Comparison of ENCODE assay signal across 25 cellular contexts in the genomic region with DNA sequence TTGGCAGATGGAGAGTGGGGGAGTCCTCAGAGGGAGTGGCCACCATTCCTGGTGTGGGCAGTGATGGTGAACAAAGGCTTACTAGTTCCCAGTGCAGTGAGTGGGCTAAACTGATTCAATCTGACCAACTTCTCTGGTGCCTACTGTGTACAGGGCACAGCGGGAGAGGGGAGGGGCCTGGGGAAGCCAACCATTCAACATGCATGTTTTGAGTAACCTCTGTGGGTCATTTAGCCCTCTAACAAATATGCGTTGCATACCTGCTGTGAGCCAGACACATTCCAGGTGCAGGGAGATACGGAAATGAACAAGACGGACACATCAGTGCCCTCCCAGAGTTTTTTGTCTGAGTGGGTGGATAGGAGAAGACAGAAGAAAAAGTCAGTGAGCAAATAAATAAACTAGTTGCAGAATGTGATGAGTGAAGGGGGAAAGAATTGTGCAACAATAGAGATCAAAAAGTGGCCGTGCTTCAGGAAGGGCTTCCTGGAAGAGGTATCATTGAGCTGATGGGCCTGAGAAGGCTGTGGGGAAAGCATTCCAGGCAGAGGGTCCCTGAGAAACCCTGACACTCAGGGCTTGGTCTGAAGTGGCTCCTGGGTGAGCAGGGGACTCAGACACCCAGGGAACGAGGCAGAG.
DNase-seq lines count a peak whose midpoint lies in the region; ATAC-seq, FAIRE-seq and TF ChIP-seq lines count a peak whose summit lies in the region.
"Had no signal": no experiment of that assay in that cellular context is flagged by ENCODE, and none has a peak within 500 bp of the region (broad histone marks: within the 10 kb centered on the region; RNA-seq: fewer than 3 reads in every experiment).

No MANE protein-coding gene starts in this region.

- H4K8ac ChIP-seq in mesenchymal stem cell (ENCODE audit: low read length), result no peak overlapping the region

- H3K9me3 Mint-ChIP-seq in Caco-2 (ENCODE audit: unreplicated experiment), result no peaks in the 10 kb centered on the region
- H3K9me3 Mint-ChIP-seq in activated T-helper 1 cell treated with anti-CD3 and anti-CD28 coated beads, Interleukin-12 subunit alpha, Interleukin-12 subunit beta, Interleukin-2, Interleukin-4 antibody, amounts not matched to agents 30 ng/mL and 10 ng/mL and 1 ng/mL, durations not matched to agents 14 hours and 24 hours and 36 hours, result no peaks in the 10 kb centered on the region
- H3K9me3 Mint-ChIP-seq: activated naive CD8-positive, alpha-beta T cell treated with anti-CD3 and anti-CD28 coated beads for 36 hours; activated T-cell treated with anti-CD3 and anti-CD28 coated beads, Interleukin-2, amount 50 U/mL, for 4 hours; CD8-positive, alpha-beta memory T cell; effector memory CD8-positive, alpha-beta T cell; GM23338; naive thymus-derived CD8-positive, alpha-beta T cell had no signal

- DNase-seq in Caco-2 (no peak), NCI-H345 treated with DMSO at 0.1 percent for 48 hours (lab: John Stamatoyannopoulos, UW; ENCODE audit: unreplicated experiment) (peak; percentile 9), bronchial epithelial cell (ENCODE audit: low read depth) (peak; percentile 92), mesenchymal stem cell (no peak), posterior cingulate gyrus (no peak), NOMO-1 treated with dmso at 0.1 percent for 144 hours (lab: John Stamatoyannopoulos, UW; ENCODE audit: unreplicated experiment) (no peak)
- DNase-seq in activated T-helper 1 cell treated with anti-CD3 and anti-CD28 coated beads, Interleukin-12 subunit alpha, Interleukin-12 subunit beta, Interleukin-2, Interleukin-4 antibody, amounts not matched to agents 30 ng/mL and 10 ng/mL and 1 ng/mL, durations not matched to agents 14 hours and 24 hours and 36 hours (ENCODE audit: low spot score), result no peak
- DNase-seq: activated CD4-positive, alpha-beta T cell treated with anti-CD3 and anti-CD28 coated beads, Interleukin-2, amount 50 U/mL, for 4 hours; activated naive CD8-positive, alpha-beta T cell treated with anti-CD3 and anti-CD28 coated beads for 36 hours; activated T-cell treated with anti-CD3 and anti-CD28 coated beads, Interleukin-2, amount 50 U/mL, for 4 hours; CD8-positive, alpha-beta memory T cell; central memory CD4-positive, alpha-beta T cell; effector memory CD8-positive, alpha-beta T cell; naive thymus-derived CD8-positive, alpha-beta T cell; NCI-H187; NCI-H510A treated with DMSO at 0.1 percent for 48 hours; retina; stimulated activated CD4-positive, alpha-beta T cell treated with anti-CD3 and anti-CD28 coated beads, Interleukin-15, amount 100 ng/mL, for 24 hours; stomach had no signal

- H3K36me3 Mint-ChIP-seq in Caco-2 (ENCODE audit: insufficient read depth, unreplicated experiment), result peaks cover 9% of the 10 kb centered on the region
- no peaks in the 10 kb centered on the region for H3K36me3 Mint-ChIP-seq in activated T-helper 1 cell treated with anti-CD3 and anti-CD28 coated beads, Interleukin-12 subunit alpha, Interleukin-12 subunit beta, Interleukin-2, Interleukin-4 antibody, amounts not matched to agents 30 ng/mL and 10 ng/mL and 1 ng/mL, durations not matched to agents 14 hours and 24 hours and 36 hours (ENCODE audit: low read depth)
- H3K36me3 Mint-ChIP-seq: activated naive CD8-positive, alpha-beta T cell treated with anti-CD3 and anti-CD28 coated beads for 36 hours; CD8-positive, alpha-beta memory T cell; naive thymus-derived CD8-positive, alpha-beta T cell had no signal

- H3K14ac ChIP-seq in mesenchymal stem cell (ENCODE audit: low read length in 2 of 2), result no peak overlapping the region

- peaks cover 16% of the 10 kb centered on the region; the same call in 1 of the 2 replicates for H3K4me1 ChIP-seq in Caco-2
- peaks cover 36% of the 10 kb centered on the region for H3K4me1 ChIP-seq in mesenchymal stem cell (ENCODE audit: control insufficient read depth, insufficient read depth, low read depth, low read length)

- 83% methylated on average over 6 of the region's 6 CpGs for WGBS in mesenchymal stem cell

- H4K91ac ChIP-seq in mesenchymal stem cell (ENCODE audit: low read length), result no peak overlapping the region

- intact Hi-C loops in Caco-2 (cut with micrococcal nuclease; ENCODE audit: unreplicated experiment), result no loop called here
- intact Hi-C loops in posterior cingulate gyrus (cut with DNase I), result no loop called here
- intact Hi-C loops in activated T-helper 1 cell treated with anti-CD3 and anti-CD28 coated beads, Interleukin-12 subunit alpha, Interleukin-12 subunit beta, Interleukin-2, Interleukin-4 antibody, amounts not matched to agents 30 ng/mL and 10 ng/mL and 1 ng/mL, durations not matched to agents 14 hours and 24 hours and 36 hours (cut with micrococcal nuclease), result no loop called here

- H3K27me3 Mint-ChIP-seq in Caco-2 (ENCODE audit: insufficient read depth, unreplicated experiment), result no peaks in the 10 kb centered on the region
- peaks cover 18% of the 10 kb centered on the region for H3K27me3 Mint-ChIP-seq in activated T-helper 1 cell treated with anti-CD3 and anti-CD28 coated beads, Interleukin-12 subunit alpha, Interleukin-12 subunit beta, Interleukin-2, Interleukin-4 antibody, amounts not matched to agents 30 ng/mL and 10 ng/mL and 1 ng/mL, durations not matched to agents 14 hours and 24 hours and 36 hours (ENCODE audit: insufficient read depth)
- H3K27me3 Mint-ChIP-seq: activated naive CD8-positive, alpha-beta T cell treated with anti-CD3 and anti-CD28 coated beads for 36 hours; CD8-positive, alpha-beta memory T cell had no signal

- peak overlapping the region; percentile 95 for H2AK5ac ChIP-seq in mesenchymal stem cell (ENCODE audit: low read length, severe bottlenecking)

- H2BK15ac ChIP-seq in mesenchymal stem cell (ENCODE audit: low read depth, poor library complexity, severe bottlenecking), result no peak overlapping the region

- H3K9ac ChIP-seq in mesenchymal stem cell (ENCODE audit: low read length), result no peak overlapping the region

- CTCF ChIA-PET in Caco-2 (lab: Charles Lee), result no interaction called here

- no peak overlapping the region for H3K4me3 ChIP-seq in Caco-2 (ENCODE audit: low read depth, low read length)
- H3K4me3 ChIP-seq in bronchial epithelial cell (ENCODE audit: low read depth, low read length), result no peak overlapping the region
- H3K4me3 ChIP-seq in mesenchymal stem cell (ENCODE audit: insufficient read depth in 1 of 2, low read depth in 1 of 2, low read length in 2 of 2), result no peak overlapping the region
- H3K4me3 ChIP-seq: GM12878, GM23338, lung, stomach had no signal

- H3K4me2 ChIP-seq in mesenchymal stem cell (ENCODE audit: low read length, poor library complexity, severe bottlenecking), result no peak overlapping the region
- H3K4me2 ChIP-seq: GM23338 had no signal

- peaks cover 25% of the 10 kb centered on the region for H3K4me1 Mint-ChIP-seq in Caco-2 (ENCODE audit: low read depth, unreplicated experiment)
- H3K4me1 Mint-ChIP-seq in activated T-helper 1 cell treated with anti-CD3 and anti-CD28 coated beads, Interleukin-12 subunit alpha, Interleukin-12 subunit beta, Interleukin-2, Interleukin-4 antibody, amounts not matched to agents 30 ng/mL and 10 ng/mL and 1 ng/mL, durations not matched to agents 14 hours and 24 hours and 36 hours (ENCODE audit: low read depth), result no peaks in the 10 kb centered on the region
- H3K4me1 Mint-ChIP-seq: activated naive CD8-positive, alpha-beta T cell treated with anti-CD3 and anti-CD28 coated beads for 36 hours; CD8-positive, alpha-beta memory T cell; naive thymus-derived CD8-positive, alpha-beta T cell had no signal

- no peak for FAIRE-seq in bronchial epithelial cell (lab: Jason Lieb, UNC)
- FAIRE-seq: frontal cortex, G401.6, GM12878 had no signal

- POLR2A ChIA-PET in Caco-2 (lab: Charles Lee), result no interaction called here

- peak overlapping the region; percentile 89 for H3K27ac ChIP-seq in mesenchymal stem cell (ENCODE audit: low read length, poor library complexity, severe bottlenecking)
- H3K27ac ChIP-seq: stomach had no signal

- no peak overlapping the region for H2AFZ ChIP-seq in mesenchymal stem cell (ENCODE audit: low read depth, low read length)
- H2AFZ ChIP-seq: GM23338 had no signal

- peaks cover 51% of the 10 kb centered on the region for H3K79me1 ChIP-seq in mesenchymal stem cell (replicated peaks; ENCODE audit: low read length, poor library complexity, severe bottlenecking)

- no peak overlapping the region for H3K4ac ChIP-seq in mesenchymal stem cell (ENCODE audit: low read depth in 1 of 2, low read length in 2 of 2)

- BruUV-seq in Caco-2 (replicated peaks; lab: Mats Ljungman, UMichigan), result no TSS peak

- H2BK12ac ChIP-seq in mesenchymal stem cell (ENCODE audit: low read length in 2 of 2), result no peak overlapping the region

- TF ChIP-seq CTCF in Caco-2 (IDR thresholded peaks at IDR 0.05; ENCODE audit: insufficient read depth in 1 of 2, low read depth in 1 of 2, low read length in 1 of 2, severe bottlenecking in 1 of 2, unreplicated experiment in 1 of 2) (no peak), bronchial epithelial cell (IDR thresholded peaks at IDR 0.05; ENCODE audit: insufficient read depth, low read length, severe bottlenecking) (no peak)

- H2BK5ac ChIP-seq in mesenchymal stem cell (ENCODE audit: low read depth, low read length, poor library complexity, severe bottlenecking), result peak overlapping the region; percentile 90

- H3K27me3 ChIP-seq in Caco-2 (replicated peaks; ENCODE audit: control insufficient read depth, insufficient read depth, low read length), result no peaks in the 10 kb centered on the region
- H3K27me3 ChIP-seq in bronchial epithelial cell (ENCODE audit: control insufficient read depth, insufficient read depth, low read length), result no peaks in the 10 kb centered on the region
- peaks cover 0 to 29% of the 10 kb centered on the region in 2 experiments for H3K27me3 ChIP-seq in mesenchymal stem cell (ENCODE audit: control insufficient read depth in 1 of 2, insufficient read depth in 1 of 2, low read length in 2 of 2)

- H3K18ac ChIP-seq in mesenchymal stem cell (ENCODE audit: low read depth in 1 of 2, low read length in 2 of 2), result no peak overlapping the region

- no peak overlapping the region for H3K4me3 Mint-ChIP-seq in Caco-2 (ENCODE audit: unreplicated experiment)
- H3K4me3 Mint-ChIP-seq in activated T-helper 1 cell treated with anti-CD3 and anti-CD28 coated beads, Interleukin-12 subunit alpha, Interleukin-12 subunit beta, Interleukin-2, Interleukin-4 antibody, amounts not matched to agents 30 ng/mL and 10 ng/mL and 1 ng/mL, durations not matched to agents 14 hours and 24 hours and 36 hours, result no peak overlapping the region
- H3K4me3 Mint-ChIP-seq: activated naive CD8-positive, alpha-beta T cell treated with anti-CD3 and anti-CD28 coated beads for 36 hours; activated T-cell treated with anti-CD3 and anti-CD28 coated beads, Interleukin-2, amount 50 U/mL, for 4 hours; CD8-positive, alpha-beta memory T cell; effector memory CD8-positive, alpha-beta T cell; GM23338; naive thymus-derived CD8-positive, alpha-beta T cell had no signal

- ATAC-seq in HG02970 (IDR thresholded peaks at IDR 0.05; ENCODE audit: low FRiP score, unreplicated experiment), result no peak
- ATAC-seq: activated T-cell treated with anti-CD3 and anti-CD28 coated beads, Interleukin-2, amount 50 U/mL, for 4 hours; effector memory CD8-positive, alpha-beta T cell; GM12878; naive thymus-derived CD8-positive, alpha-beta T cell had no signal

- H3K23ac ChIP-seq in mesenchymal stem cell (ENCODE audit: low read length in 2 of 2), result no peak overlapping the region

- no peak overlapping the region for H2BK120ac ChIP-seq in mesenchymal stem cell (ENCODE audit: low read depth, low read length)

- no peaks in the 10 kb centered on the region for H3K9me3 ChIP-seq in Caco-2
- no peaks in the 10 kb centered on the region for H3K9me3 ChIP-seq in mesenchymal stem cell (ENCODE audit: control insufficient read depth, low read length)
- H3K9me3 ChIP-seq: stomach had no signal

- H3K36me3 ChIP-seq in Caco-2 (ENCODE audit: control insufficient read depth, insufficient read depth, low read length) (no peaks in the 10 kb centered on the region; the same call in 1 of the 2 replicates), bronchial epithelial cell (ENCODE audit: control insufficient read depth, insufficient read depth, low read length) (peaks cover 4% of the 10 kb centered on the region), mesenchymal stem cell (ENCODE audit: control insufficient read depth in 1 of 2, insufficient read depth in 2 of 2, low read depth in 1 of 2, low read length in 2 of 2) (peaks cover 0 to 20% of the 10 kb centered on the region in 2 experiments)
- H3K36me3 ChIP-seq: stomach had no signal

- H3K27ac Mint-ChIP-seq in Caco-2 (ENCODE audit: unreplicated experiment), result peak overlapping the region; percentile 45
- H3K27ac Mint-ChIP-seq in activated T-helper 1 cell treated with anti-CD3 and anti-CD28 coated beads, Interleukin-12 subunit alpha, Interleukin-12 subunit beta, Interleukin-2, Interleukin-4 antibody, amounts not matched to agents 30 ng/mL and 10 ng/mL and 1 ng/mL, durations not matched to agents 14 hours and 24 hours and 36 hours, result no peak overlapping the region
- H3K27ac Mint-ChIP-seq: activated naive CD8-positive, alpha-beta T cell treated with anti-CD3 and anti-CD28 coated beads for 36 hours; effector memory CD8-positive, alpha-beta T cell; GM23338; naive thymus-derived CD8-positive, alpha-beta T cell had no signal

Comparison
In these comparisons a context has a peak if more than half of its experiments do, and no peak if none do; other contexts are left out.
1. DNase-seq: peak in NCI-H345 treated with DMSO at 0.1 percent for 48 hours (single experiment) and bronchial epithelial cell (single experiment); none in Caco-2 (0 of 2), mesenchymal stem cell (single experiment), posterior cingulate gyrus (0 of 10), NOMO-1 treated with dmso at 0.1 percent for 144 hours (single experiment) and activated T-helper 1 cell treated with anti-CD3 and anti-CD28 coated beads, Interleukin-12 subunit alpha, Interleukin-12 subunit beta, Interleukin-2, Interleukin-4 antibody, amounts not matched to agents 30 ng/mL and 10 ng/mL and 1 ng/mL, durations not matched to agents 14 hours and 24 hours and 36 hours (single experiment).